ENCODE assay signal across 30 cellular contexts in the genomic region with DNA sequence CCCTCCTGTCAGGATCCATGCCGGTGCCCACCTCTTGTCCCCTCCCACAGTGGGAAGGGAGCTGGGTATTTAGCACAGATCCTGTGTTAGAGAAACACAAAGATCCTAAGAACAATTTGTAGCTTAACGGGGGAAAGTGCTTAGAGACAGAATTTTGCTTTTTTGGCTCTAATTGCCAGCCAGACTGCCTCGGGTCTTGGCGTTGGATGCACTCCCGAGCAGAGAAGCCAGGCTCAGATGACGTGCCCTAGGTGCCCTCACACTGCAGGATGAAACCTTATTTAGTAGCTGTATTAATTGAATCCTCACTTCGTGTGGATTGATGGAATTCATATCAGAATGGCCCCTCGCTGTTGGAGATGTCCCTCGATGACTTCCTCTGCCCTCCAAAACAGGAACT. TPM values are rescaled to one million over a fixed set of nuclear protein-coding genes. Genes with fewer than 3 reads are reported as not detected.
"Had no signal": no experiment of that assay in that cellular context is flagged by ENCODE, and none has a peak within 500 bp of the region (broad histone marks: within the 10 kb centered on the region; RNA-seq: fewer than 3 reads in every experiment).

No MANE protein-coding gene starts in this region.

- H3K27ac ChIP-seq: body of pancreas, cardiac muscle cell, SJSA1 had no signal

- ATAC-seq: activated CD8-positive, alpha-beta memory T cell treated with anti-CD3 and anti-CD28 coated beads, Interleukin-2, amount 10 ng/mL, durations not matched to agents 7 days and 5 days; body of pancreas; K562; PC-3; SK-N-SH treated with all-trans-retinoic acid at 6 μM for 48 hours; WTC11 had no signal

- H3K4me3 Mint-ChIP-seq: activated CD4-positive, alpha-beta T cell treated with anti-CD3 and anti-CD28 coated beads, Interleukin-2, amount 10 ng/mL, durations not matched to agents 24 days and 14 days; activated CD8-positive, alpha-beta memory T cell treated with anti-CD3 and anti-CD28 coated beads, Interleukin-2, amount 10 ng/mL, durations not matched to agents 7 days and 5 days; activated naive CD4-positive, alpha-beta T cell treated with anti-CD3 and anti-CD28 coated beads, Interleukin-2, amount 50 U/mL, for 24 hours; activated T-cell treated with anti-CD3 and anti-CD28 coated beads, Interleukin-2, amount 50 U/mL, for 24 hours; activated T-helper 1 cell treated with anti-CD3 and anti-CD28 coated beads, Interleukin-12 subunit alpha, Interleukin-12 subunit beta, Interleukin-2, Interleukin-4 antibody, amounts not matched to agents 30 ng/mL and 10 ng/mL and 1 ng/mL, durations not matched to agents 14 hours and 24 hours and 36 hours; T-helper 2 cell treated with Interferon-gamma antibody and Interleukin-4, amounts not matched to agents 5 μg/mL and 100 μg/mL, for 36 hours; WTC11 had no signal

- H3K9me3 Mint-ChIP-seq: activated naive CD4-positive, alpha-beta T cell treated with anti-CD3 and anti-CD28 coated beads, Interleukin-2, amount 50 U/mL, for 24 hours; activated T-cell treated with anti-CD3 and anti-CD28 coated beads, Interleukin-2, amount 50 U/mL, for 24 hours; WTC11 had no signal

- H3K4me1 Mint-ChIP-seq: WTC11 had no signal

- H3K27me3 ChIP-seq: body of pancreas, SJSA1 had no signal

- H3K36me3 ChIP-seq: cardiac muscle cell, SJSA1 had no signal

- H3K9me3 ChIP-seq: body of pancreas, SJSA1 had no signal

- H3K27me3 Mint-ChIP-seq: activated naive CD4-positive, alpha-beta T cell treated with anti-CD3 and anti-CD28 coated beads, Interleukin-2, amount 50 U/mL, for 24 hours had no signal

- DNase-seq: activated CD4-positive, alpha-beta T cell treated with anti-CD3 and anti-CD28 coated beads, Interleukin-2, amount 10 ng/mL, durations not matched to agents 24 days and 14 days; activated CD4-positive, alpha-beta T cell treated with anti-CD3 and anti-CD28 coated beads, Interleukin-2, amount 50 U/mL, for 48 hours; activated CD4-positive, CD25-positive, alpha-beta regulatory T cell treated with anti-CD3 and anti-CD28 coated beads, Interleukin-2, amount 50 U/mL, for 72 hours; activated CD8-positive, alpha-beta memory T cell treated with anti-CD3 and anti-CD28 coated beads, Interleukin-2, amount 10 ng/mL, durations not matched to agents 7 days and 5 days; activated effector memory CD4-positive, alpha-beta T cell treated with Interleukin-2 at 50 U/mL for 16 hours; activated naive CD4-positive, alpha-beta T cell; activated T-cell treated with anti-CD3 and anti-CD28 coated beads, Interleukin-2, amount 50 U/mL, for 24 hours; aorta; body of pancreas; Karpas-422; MM.1S; NCI-H1105 treated with DMSO at 0.1 percent for 48 hours; NCI-H1436 treated with DMSO at 0.1 percent for 48 hours; NCI-H187; NCI-H2081 treated with DMSO at 0.1 percent for 48 hours; NCI-H2171; NCI-H345; NCI-H510A; NCI-H526 treated with DMSO at 0.1 percent for 48 hours; PC-3; SHP77; SW 1271 had no signal

- H3K4me1 ChIP-seq: body of pancreas, SJSA1 had no signal

- H3K4me3 ChIP-seq: body of pancreas, cardiac muscle cell, K562, SJSA1 had no signal

- H3K27ac Mint-ChIP-seq: activated CD4-positive, alpha-beta T cell treated with anti-CD3 and anti-CD28 coated beads, Interleukin-2, amount 10 ng/mL, durations not matched to agents 24 days and 14 days; activated CD8-positive, alpha-beta memory T cell treated with anti-CD3 and anti-CD28 coated beads, Interleukin-2, amount 10 ng/mL, durations not matched to agents 7 days and 5 days; activated naive CD4-positive, alpha-beta T cell treated with anti-CD3 and anti-CD28 coated beads, Interleukin-2, amount 50 U/mL, for 24 hours; activated T-cell treated with anti-CD3 and anti-CD28 coated beads, Interleukin-2, amount 50 U/mL, for 24 hours; activated T-helper 1 cell treated with anti-CD3 and anti-CD28 coated beads, Interleukin-12 subunit alpha, Interleukin-12 subunit beta, Interleukin-2, Interleukin-4 antibody, amounts not matched to agents 30 ng/mL and 10 ng/mL and 1 ng/mL, durations not matched to agents 14 hours and 24 hours and 36 hours; T-helper 2 cell treated with Interferon-gamma antibody and Interleukin-4, amounts not matched to agents 5 μg/mL and 100 μg/mL, for 36 hours; WTC11 had no signal

RNA-seq across cellular contexts. Expression of gene MAF, which starts 22.5 kb away (rescaled TPM):
- total RNA-seq: PC-3 had no signal
